Comparison of ENCODE assay signal across 1 cellular context in the genomic region with DNA sequence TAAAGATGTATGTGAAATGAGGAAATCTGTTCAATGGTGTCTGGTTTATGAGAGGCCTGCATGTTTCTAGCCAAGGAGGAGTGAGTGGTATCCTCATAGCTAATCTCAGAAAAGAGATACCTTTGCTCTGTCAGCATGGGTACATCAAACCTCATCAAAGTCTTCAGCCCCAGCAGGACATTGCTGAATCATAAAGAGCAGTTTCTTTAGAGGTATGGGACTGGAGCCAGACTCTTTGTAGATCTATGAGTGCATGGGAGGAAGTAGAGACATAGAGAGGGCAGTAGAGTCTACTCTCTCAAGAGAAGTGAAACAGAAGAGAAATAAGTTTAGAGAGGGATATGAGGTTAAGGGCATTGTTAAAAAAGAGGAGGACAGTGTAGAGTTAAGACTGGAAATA.
TF ChIP-seq lines count a peak whose summit lies in the region.

No MANE protein-coding gene starts in this region.

TF ChIP-seq in GM12878, 131 proteins besides CTCF, POLR2A, EP300 and RAD21:
- TF ChIP-seq NFYA (IDR thresholded peaks at IDR 0.05; ENCODE audit: borderline replicate concordance, low read depth, low read length) (no peak), RB1 (IDR thresholded peaks at IDR 0.05; ENCODE audit: borderline replicate concordance) (no peak), WRNIP1 (IDR thresholded peaks at IDR 0.05; ENCODE audit: borderline replicate concordance, low read depth, low read length) (no peak), NBN (IDR thresholded peaks at IDR 0.05) (no peak), CBX5 (IDR thresholded peaks at IDR 0.05; ENCODE audit: low read depth) (no peak), ATF7 (IDR thresholded peaks at IDR 0.05; ENCODE audit: low read depth) (no peak), ZNF24 (IDR thresholded peaks at IDR 0.05) (no peak), CEBPB (IDR thresholded peaks at IDR 0.05; ENCODE audit: borderline replicate concordance in 1 of 2, low read depth in 2 of 2, low read length in 2 of 2) (no peak)
- TF ChIP-seq, protein P1, sequence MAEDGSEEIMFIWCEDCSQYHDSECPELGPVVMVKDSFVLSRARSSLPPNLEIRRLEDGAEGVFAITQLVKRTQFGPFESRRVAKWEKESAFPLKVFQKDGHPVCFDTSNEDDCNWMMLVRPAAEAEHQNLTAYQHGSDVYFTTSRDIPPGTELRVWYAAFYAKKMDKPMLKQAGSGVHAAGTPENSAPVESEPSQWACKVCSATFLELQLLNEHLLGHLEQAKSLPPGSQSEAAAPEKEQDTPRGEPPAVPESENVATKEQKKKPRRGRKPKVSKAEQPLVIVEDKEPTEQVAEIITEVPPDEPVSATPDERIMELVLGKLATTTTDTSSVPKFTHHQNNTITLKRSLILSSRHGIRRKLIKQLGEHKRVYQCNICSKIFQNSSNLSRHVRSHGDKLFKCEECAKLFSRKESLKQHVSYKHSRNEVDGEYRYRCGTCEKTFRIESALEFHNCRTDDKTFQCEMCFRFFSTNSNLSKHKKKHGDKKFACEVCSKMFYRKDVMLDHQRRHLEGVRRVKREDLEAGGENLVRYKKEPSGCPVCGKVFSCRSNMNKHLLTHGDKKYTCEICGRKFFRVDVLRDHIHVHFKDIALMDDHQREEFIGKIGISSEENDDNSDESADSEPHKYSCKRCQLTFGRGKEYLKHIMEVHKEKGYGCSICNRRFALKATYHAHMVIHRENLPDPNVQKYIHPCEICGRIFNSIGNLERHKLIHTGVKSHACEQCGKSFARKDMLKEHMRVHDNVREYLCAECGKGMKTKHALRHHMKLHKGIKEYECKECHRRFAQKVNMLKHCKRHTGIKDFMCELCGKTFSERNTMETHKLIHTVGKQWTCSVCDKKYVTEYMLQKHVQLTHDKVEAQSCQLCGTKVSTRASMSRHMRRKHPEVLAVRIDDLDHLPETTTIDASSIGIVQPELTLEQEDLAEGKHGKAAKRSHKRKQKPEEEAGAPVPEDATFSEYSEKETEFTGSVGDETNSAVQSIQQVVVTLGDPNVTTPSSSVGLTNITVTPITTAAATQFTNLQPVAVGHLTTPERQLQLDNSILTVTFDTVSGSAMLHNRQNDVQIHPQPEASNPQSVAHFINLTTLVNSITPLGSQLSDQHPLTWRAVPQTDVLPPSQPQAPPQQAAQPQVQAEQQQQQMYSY (CRISPR knock-in tag; IDR thresholded peaks at IDR 0.05) = no peak
- TF ChIP-seq, protein P2, sequence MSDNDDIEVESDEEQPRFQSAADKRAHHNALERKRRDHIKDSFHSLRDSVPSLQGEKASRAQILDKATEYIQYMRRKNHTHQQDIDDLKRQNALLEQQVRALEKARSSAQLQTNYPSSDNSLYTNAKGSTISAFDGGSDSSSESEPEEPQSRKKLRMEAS (IDR thresholded peaks at IDR 0.05; ENCODE audit: low read depth, low read length) = no peak
- TF ChIP-seq, protein P3, sequence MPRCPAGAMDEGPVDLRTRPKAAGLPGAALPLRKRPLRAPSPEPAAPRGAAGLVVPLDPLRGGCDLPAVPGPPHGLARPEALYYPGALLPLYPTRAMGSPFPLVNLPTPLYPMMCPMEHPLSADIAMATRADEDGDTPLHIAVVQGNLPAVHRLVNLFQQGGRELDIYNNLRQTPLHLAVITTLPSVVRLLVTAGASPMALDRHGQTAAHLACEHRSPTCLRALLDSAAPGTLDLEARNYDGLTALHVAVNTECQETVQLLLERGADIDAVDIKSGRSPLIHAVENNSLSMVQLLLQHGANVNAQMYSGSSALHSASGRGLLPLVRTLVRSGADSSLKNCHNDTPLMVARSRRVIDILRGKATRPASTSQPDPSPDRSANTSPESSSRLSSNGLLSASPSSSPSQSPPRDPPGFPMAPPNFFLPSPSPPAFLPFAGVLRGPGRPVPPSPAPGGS (IDR thresholded peaks at IDR 0.05; ENCODE audit: borderline replicate concordance, insufficient read depth, low read depth, low read length, poor library complexity, severe bottlenecking) = no peak
